Comparison of ENCODE assay signal across 18 cellular contexts in the genomic region with DNA sequence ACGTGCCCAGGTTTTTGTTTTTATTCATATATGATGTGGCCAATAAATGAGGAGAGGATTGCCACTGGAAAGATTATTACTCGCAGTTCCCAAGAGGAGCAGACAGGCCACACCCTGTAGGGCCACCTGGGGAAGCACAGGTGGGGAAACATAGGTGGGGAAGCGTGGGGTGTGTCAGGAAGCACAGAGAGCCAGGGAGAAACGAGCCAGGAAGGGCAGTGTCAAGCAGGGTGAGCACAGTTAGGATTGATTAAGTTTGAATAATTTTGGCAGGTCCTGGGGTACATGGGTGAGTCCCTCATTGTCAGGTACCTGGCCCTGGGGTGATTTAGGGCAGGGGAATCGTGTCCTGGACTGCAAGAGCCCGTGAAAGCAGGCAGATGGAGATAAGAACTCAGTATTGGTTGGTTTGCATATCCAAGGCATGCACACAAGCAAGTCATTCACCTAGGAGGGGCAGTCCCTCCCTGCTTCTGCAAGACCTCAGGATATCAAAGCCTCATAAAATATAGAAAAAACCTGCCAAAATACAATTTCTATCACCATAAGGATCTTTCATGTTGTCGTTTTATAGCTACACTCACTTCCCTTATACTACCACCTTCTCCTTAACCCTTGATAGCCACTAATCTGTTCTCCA. TPM values are rescaled to one million over a fixed set of nuclear protein-coding genes. Genes with fewer than 3 reads are reported as not detected.
DNase-seq lines count a peak whose midpoint lies in the region; ATAC-seq and TF ChIP-seq lines count a peak whose summit lies in the region.
"Had no signal": no experiment of that assay in that cellular context is flagged by ENCODE, and none has a peak within 500 bp of the region (broad histone marks: within the 10 kb centered on the region; RNA-seq: fewer than 3 reads in every experiment).

No MANE protein-coding gene starts in this region.

- H3K36me3 ChIP-seq in vagina (no peaks in the 10 kb centered on the region), SK-N-SH (replicated peaks in 1 of 2; ENCODE audit: control insufficient read depth in 1 of 2, insufficient read depth in 2 of 2, low read length in 1 of 2) (peaks cover 17 to 18% of the 10 kb centered on the region in 2 experiments)

- no peak overlapping the region for H3K27ac ChIP-seq in right cardiac atrium (ENCODE audit: low read length)
- H3K27ac ChIP-seq in dorsolateral prefrontal cortex = peak overlapping the region in 53 of 59 donors; percentile 23 to 98 (median 80)
- H3K27ac ChIP-seq in vagina = no peak overlapping the region
- H3K27ac ChIP-seq in SK-N-SH (ENCODE audit: low read depth in 2 of 2, low read length in 1 of 2) = no peak overlapping the region
- H3K27ac ChIP-seq: A549, VCaP had no signal

- H3K27ac Mint-ChIP-seq in naive B cell = peak overlapping the region in 2 of 6 donors; percentile 1 to 7
- H3K27ac Mint-ChIP-seq in natural killer cell = no peak overlapping the region
- H3K27ac Mint-ChIP-seq: immature natural killer cell, mesothelial cell of epicardium had no signal

- H4K20me1 ChIP-seq in SK-N-SH (ENCODE audit: insufficient read depth) = no peaks in the 10 kb centered on the region

- WGBS in right cardiac atrium = 69% methylated on average over 7 of the region's 7 CpGs
- 81% methylated on average over 7 of the region's 7 CpGs for WGBS in SK-N-SH (ENCODE audit: low lambda C conversion rate)

- H3K27me3 ChIP-seq in right cardiac atrium (ENCODE audit: control insufficient read depth, insufficient read depth) (no peaks in the 10 kb centered on the region), dorsolateral prefrontal cortex (no peaks in the 10 kb centered on the region), vagina (no peaks in the 10 kb centered on the region), SK-N-SH (ENCODE audit: insufficient read depth) (no peaks in the 10 kb centered on the region)

- no peak overlapping the region for H2AFZ ChIP-seq in SK-N-SH (ENCODE audit: low read depth)

- H3K27me3 Mint-ChIP-seq in naive B cell = peaks cover 0 to 10% (median 0%) of the 10 kb centered on the region in 3 donors
- H3K27me3 Mint-ChIP-seq in natural killer cell (ENCODE audit: low read depth in 2 of 2) = peaks cover 0 to 15% of the 10 kb centered on the region in 2 donors

- peaks cover 28 to 38% (median 35%) of the 10 kb centered on the region in 3 donors for H3K4me1 Mint-ChIP-seq in naive B cell
- peaks cover 0 to 5% of the 10 kb centered on the region in 2 donors for H3K4me1 Mint-ChIP-seq in natural killer cell
- H3K4me1 Mint-ChIP-seq: immature natural killer cell had no signal

- POLR2A ChIA-PET in SK-N-SH (lab: Yijun Ruan, JAX) = no interaction called here

- H3K4me3 Mint-ChIP-seq in naive B cell (peak overlapping the region in 5 of 8 donors; percentile 2 to 77 (median 32)), natural killer cell (no peak overlapping the region)
- H3K4me3 Mint-ChIP-seq: immature natural killer cell, mesothelial cell of epicardium had no signal

- no peak for TF ChIP-seq RAD21 in SK-N-SH (IDR thresholded peaks at IDR 0.05; ENCODE audit: low read length)

- H3K79me2 ChIP-seq in SK-N-SH (ENCODE audit: insufficient read depth) = peaks cover 19% of the 10 kb centered on the region

- no peak for DNase-seq in Right ventricle myocardium superior
- no peak for DNase-seq in right cardiac atrium
- DNase-seq in dorsolateral prefrontal cortex = no peak
- DNase-seq in naive B cell = no peak
- peak; percentile 78 to 95 for DNase-seq in vagina (ENCODE audit: extremely low spot score in 2 of 2)
- no peak for DNase-seq in natural killer cell
- no peak for DNase-seq in SK-N-SH
- DNase-seq: amniotic stem cell; glutamatergic neuron; immature natural killer cell; MV-4-11; occipital lobe; stimulated activated CD4-positive, alpha-beta T cell treated with anti-CD3 and anti-CD28 coated beads, Interleukin-4, amount 100 ng/mL, for 4 hours; T-helper 1 cell had no signal

- H3K4me2 ChIP-seq in SK-N-SH = no peak overlapping the region
- H3K4me2 ChIP-seq: A549 had no signal

- CTCF ChIA-PET in SK-N-SH (lab: Yijun Ruan, JAX) = interaction anchor here (1.2 to 1.8 kb wide), 2 partner anchors 47 to 50 kb away, joined by 4 read pairs; no protein-coding TSS in a partner anchor

- no peak overlapping the region for H3K9ac ChIP-seq in SK-N-SH

- ATAC-seq in Right ventricle myocardium superior (ENCODE audit: poor library complexity) = peak; percentile 16
- no peak for ATAC-seq in right cardiac atrium
- no peak for ATAC-seq in naive B cell (ENCODE audit: low read depth in 2 of 2)
- ATAC-seq in natural killer cell = no peak
- no peak for ATAC-seq in HG02798 (IDR thresholded peaks at IDR 0.05; ENCODE audit: poor library complexity, unreplicated experiment)
- ATAC-seq: A549 had no signal

- TF ChIP-seq EP300 in SK-N-SH (IDR thresholded peaks at IDR 0.05; ENCODE audit: borderline replicate concordance in 1 of 2, low read depth in 1 of 2, low read length in 1 of 2) = no peak

- intact Hi-C loops in Right ventricle myocardium superior (cut with DNase I) = no loop called here
- intact Hi-C loops in right cardiac atrium (cut with DNase I) = no loop called here
- intact Hi-C loops in dorsolateral prefrontal cortex (cut with DNase I) = no loop called here
- intact Hi-C loops in vagina (cut with DNase I) = no loop called here
- intact Hi-C loops in natural killer cell (cut with micrococcal nuclease) = no loop called here

- no peaks in the 10 kb centered on the region for H3K9me2 ChIP-seq in SK-N-SH

- no peaks in the 10 kb centered on the region for H3K4me1 ChIP-seq in right cardiac atrium (ENCODE audit: control insufficient read depth, insufficient read depth, low read length)
- peaks cover 48% of the 10 kb centered on the region for H3K4me1 ChIP-seq in vagina
- H3K4me1 ChIP-seq in SK-N-SH (ENCODE audit: control insufficient read depth in 1 of 2, insufficient read depth in 2 of 2, low read depth in 1 of 2, low read length in 1 of 2) = no peaks in the 10 kb centered on the region; a peak in 1 of 4 replicates
- H3K4me1 ChIP-seq: A549 had no signal

- no peak for TF ChIP-seq POLR2A in vagina (IDR thresholded peaks at IDR 0.05)

- H3K36me3 Mint-ChIP-seq in naive B cell = peaks cover 21 to 32% of the 10 kb centered on the region in 2 donors
- H3K36me3 Mint-ChIP-seq in natural killer cell = no peaks in the 10 kb centered on the region

- H3K9me3 Mint-ChIP-seq in naive B cell (peaks cover 2 to 14% (median 5%) of the 10 kb centered on the region in 7 donors), natural killer cell (peaks cover 2 to 3% of the 10 kb centered on the region in 2 donors)

- no peaks in the 10 kb centered on the region for H3K9me3 ChIP-seq in right cardiac atrium (ENCODE audit: control insufficient read depth, low read length)
- H3K9me3 ChIP-seq in vagina = no peaks in the 10 kb centered on the region
- H3K9me3 ChIP-seq in SK-N-SH = peaks cover 4% of the 10 kb centered on the region; the same call in 1 of the 2 replicates

- H3F3A ChIP-seq in SK-N-SH (replicated peaks; ENCODE audit: insufficient read depth) = peaks cover 5% of the 10 kb centered on the region

- H3K4me3 ChIP-seq in right cardiac atrium (ENCODE audit: low read length) (no peak overlapping the region), dorsolateral prefrontal cortex (no peak overlapping the region), vagina (no peak overlapping the region), SK-N-SH (ENCODE audit: low read depth in 2 of 2, low read length in 1 of 2) (no peak overlapping the region)
- H3K4me3 ChIP-seq: A549 had no signal

- no peak for TF ChIP-seq CTCF in dorsolateral prefrontal cortex (IDR thresholded peaks at IDR 0.05 in 54 of 56, conservative IDR thresholded peaks at IDR 0.05 in 2 of 56; ENCODE audit: low read depth in 1 of 56, partially characterized antibody in 56 of 56)
- no peak for TF ChIP-seq CTCF in vagina (IDR thresholded peaks at IDR 0.05)
- TF ChIP-seq CTCF in natural killer cell (IDR thresholded peaks at IDR 0.05) = no peak
- no peak for TF ChIP-seq CTCF in SK-N-SH (IDR thresholded peaks at IDR 0.05)

TF ChIP-seq in SK-N-SH, 30 proteins besides CTCF, POLR2A, EP300 and RAD21 (continues in another document):
- no peak for TF ChIP-seq SMC3 (IDR thresholded peaks at IDR 0.05; ENCODE audit: low read depth, low read length)
- TF ChIP-seq FOSL2 (IDR thresholded peaks at IDR 0.05; ENCODE audit: borderline replicate concordance, low read depth) = no peak
- no peak for TF ChIP-seq EZH2phosphoT487 (IDR thresholded peaks at IDR 0.05; ENCODE audit: borderline replicate concordance, low read depth)
- TF ChIP-seq, protein P1, sequence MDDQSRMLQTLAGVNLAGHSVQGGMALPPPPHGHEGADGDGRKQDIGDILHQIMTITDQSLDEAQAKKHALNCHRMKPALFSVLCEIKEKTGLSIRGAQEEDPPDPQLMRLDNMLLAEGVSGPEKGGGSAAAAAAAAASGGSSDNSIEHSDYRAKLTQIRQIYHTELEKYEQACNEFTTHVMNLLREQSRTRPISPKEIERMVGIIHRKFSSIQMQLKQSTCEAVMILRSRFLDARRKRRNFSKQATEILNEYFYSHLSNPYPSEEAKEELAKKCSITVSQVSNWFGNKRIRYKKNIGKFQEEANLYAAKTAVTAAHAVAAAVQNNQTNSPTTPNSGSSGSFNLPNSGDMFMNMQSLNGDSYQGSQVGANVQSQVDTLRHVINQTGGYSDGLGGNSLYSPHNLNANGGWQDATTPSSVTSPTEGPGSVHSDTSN (IDR thresholded peaks at IDR 0.05) = no peak

RNA-seq across cellular contexts. Expression of a gene that starts 22.4 kb away (rescaled TPM):
- total RNA-seq in Right ventricle myocardium superior = 11.5 TPM
- 10 to 100 TPM; 11.8 to 12.8 (median 12.1) TPM for total RNA-seq in right cardiac atrium
- 5.8 TPM for polyA plus RNA-seq in right cardiac atrium
- total RNA-seq in dorsolateral prefrontal cortex = 100 to 1,000 TPM in 23 of 120 experiments, 10 to 100 TPM in 97; 43.4 to 233 (median 75.7) TPM
- polyA plus RNA-seq in naive B cell (ENCODE audit: low read depth in 6 of 6) = 1 to 10 TPM in 5 of 6 donors, not detected in 1; 1.2 to 2.6 (median 2.5) TPM
- total RNA-seq in vagina = 16.5 TPM
- 10 to 100 TPM in 1 of 3 donors, 1 to 10 TPM in 2; 2.0 to 13.0 (median 7.8) TPM for total RNA-seq in natural killer cell
- 3.7 and 5.1 TPM in 2 replicates for polyA plus RNA-seq in SK-N-SH (2012; rRNA removed)
- 4.4 and 6.2 TPM in 2 replicates for polyA plus RNA-seq in SK-N-SH (2012; cell fraction: cytosol; rRNA removed)
- polyA plus RNA-seq in SK-N-SH (2012; cell fraction: nucleus; rRNA removed) = 6.4 and 6.8 TPM in 2 replicates

Comparison
In these comparisons a context has a peak if more than half of its experiments do, and no peak if none do; other contexts are left out.
1. DNase-seq: peak in vagina (2 of 2); none in Right ventricle myocardium superior (single experiment), right cardiac atrium (0 of 3), dorsolateral prefrontal cortex (0 of 10), naive B cell (single experiment), natural killer cell (single experiment) and SK-N-SH (single experiment).
2. H3K27ac ChIP-seq: peak in dorsolateral prefrontal cortex (53 of 59); none in right cardiac atrium (single experiment), vagina (single experiment) and SK-N-SH (0 of 2).